Comparison of ENCODE assay signal across 8 cellular contexts in genomic region chr2:216012133-216012829, GRCh38. TPM values are rescaled to one million over a fixed set of nuclear protein-coding genes. Genes with fewer than 3 reads are reported as not detected.
DNase-seq lines count a peak whose midpoint lies in the region; ATAC-seq, FAIRE-seq and TF ChIP-seq lines count a peak whose summit lies in the region.

No MANE protein-coding gene starts in this region.

- H3K9me3 Mint-ChIP-seq in natural killer cell = no peaks in the 10 kb centered on the region

- H3K27me3 Mint-ChIP-seq in natural killer cell (ENCODE audit: low read depth in 2 of 2) = no peaks in the 10 kb centered on the region

- no peak for ATAC-seq in natural killer cell
- ATAC-seq in HG02588 (IDR thresholded peaks at IDR 0.05; ENCODE audit: unreplicated experiment) = no peak
- ATAC-seq in HG02798 (IDR thresholded peaks at IDR 0.05; ENCODE audit: poor library complexity, unreplicated experiment) = no peak

- TF ChIP-seq POLR2A in GM12891 (IDR thresholded peaks at IDR 0.05; ENCODE audit: low read depth, low read length) = no peak

- H3K9ac ChIP-seq in duodenal mucosa (ENCODE audit: low read depth in 1 of 2, low read length in 2 of 2) = peak overlapping the region in 1 of 2 donors; percentile 62

- intact Hi-C loops in natural killer cell (cut with micrococcal nuclease) = no loop called here

- TF ChIP-seq CTCF in natural killer cell (IDR thresholded peaks at IDR 0.05) = no peak

- DNase-seq in GM12891 (ENCODE audit: insufficient read length, low spot score) (no peak), NCI-H82 treated with DMSO at 0.1 percent for 48 hours (lab: John Stamatoyannopoulos, UW; ENCODE audit: unreplicated experiment) (peak; percentile 15), natural killer cell (no peak), NCI-H2029 (lab: John Stamatoyannopoulos, UW) (no peak), NCI-H1436 (lab: John Stamatoyannopoulos, UW) (no peak)

- H3K4me3 Mint-ChIP-seq in natural killer cell = peak overlapping the region; percentile 91

- peaks cover 33 to 38% of the 10 kb centered on the region in 2 donors for H3K4me1 Mint-ChIP-seq in natural killer cell

- FAIRE-seq in GM12891 (lab: Jason Lieb, UNC) = peak; percentile 35

- H3K36me3 Mint-ChIP-seq in natural killer cell = no peaks in the 10 kb centered on the region

- peaks cover 0 to 4% of the 10 kb centered on the region in 2 donors for H3K36me3 ChIP-seq in duodenal mucosa (ENCODE audit: control insufficient read depth in 1 of 2, insufficient read depth in 2 of 2, low read length in 2 of 2)

- H3K9me3 ChIP-seq in duodenal mucosa (ENCODE audit: control insufficient read depth in 1 of 2, low read length in 2 of 2) = no peaks in the 10 kb centered on the region

- no peaks in the 10 kb centered on the region for H3K27me3 ChIP-seq in duodenal mucosa (ENCODE audit: control insufficient read depth in 1 of 2, insufficient read depth in 2 of 2, low read length in 2 of 2)

- peaks cover 4 to 7% of the 10 kb centered on the region in 2 donors for H3K4me1 ChIP-seq in duodenal mucosa (ENCODE audit: control insufficient read depth in 1 of 2, insufficient read depth in 2 of 2, low read length in 2 of 2)

- peak overlapping the region; percentile 56 to 81 for H3K27ac Mint-ChIP-seq in natural killer cell

- H3K4me3 ChIP-seq in duodenal mucosa (ENCODE audit: low read depth in 1 of 2, low read length in 2 of 2) = peak overlapping the region; percentile 70 to 81

- H3K27ac ChIP-seq in duodenal mucosa (ENCODE audit: low read depth, low read length) = no peak overlapping the region

TF ChIP-seq in GM12891, 5 proteins besides CTCF, POLR2A, EP300 and RAD21:
- TF ChIP-seq POU2F2 (IDR thresholded peaks at IDR 0.05; ENCODE audit: low read depth, low read length) = no peak
- no peak for TF ChIP-seq POLR2AphosphoS5 (IDR thresholded peaks at IDR 0.05; ENCODE audit: low read depth, low read length)
- TF ChIP-seq SPI1 (IDR thresholded peaks at IDR 0.05; ENCODE audit: low read depth, low read length) = no peak
- no peak for TF ChIP-seq PAX5 (IDR thresholded peaks at IDR 0.05; ENCODE audit: insufficient read depth, low read length, severe bottlenecking)
- TF ChIP-seq TAF1 (IDR thresholded peaks at IDR 0.05; ENCODE audit: low read depth, low read length) = no peak

RNA-seq across cellular contexts. Expression of gene MREG, which starts 1.1 kb away (rescaled TPM):
- 24.3 TPM for polyA plus RNA-seq in GM12891 (2012; ENCODE audit: low read depth, missing spikeins)
- total RNA-seq in natural killer cell = 1 to 10 TPM; 4.0 to 9.8 (median 6.8) TPM
